21 cellular contexts compared by ENCODE assay signal in genomic region chr10:46064269-46064817, GRCh38. TPM values are rescaled to one million over a fixed set of nuclear protein-coding genes. Genes with fewer than 3 reads are reported as not detected.
DNase-seq lines count a peak whose midpoint lies in the region; ATAC-seq, FAIRE-seq and TF ChIP-seq lines count a peak whose summit lies in the region.
"Had no signal": no experiment of that assay in that cellular context is flagged by ENCODE, and none has a peak within 500 bp of the region (broad histone marks: within the 10 kb centered on the region; RNA-seq: fewer than 3 reads in every experiment).

No MANE protein-coding gene starts in this region.

- no peak overlapping the region for H3K18ac ChIP-seq in mesendoderm (ENCODE audit: low read length)

- peak overlapping the region; percentile 17; the same call in 1 of the 2 replicates for H2AFZ ChIP-seq in K562 (ENCODE audit: low read depth, low read length)

- no peak overlapping the region for H2AK5ac ChIP-seq in mesendoderm (ENCODE audit: low read length)

- intact Hi-C loops in K562 (cut with micrococcal nuclease): no loop called here

- peak overlapping the region; percentile 63 for H3K4ac ChIP-seq in mesendoderm (ENCODE audit: low read depth, low read length)

- no peak overlapping the region for H3K4me3 ChIP-seq in K562
- H3K4me3 ChIP-seq in mesendoderm (ENCODE audit: low read length): no peak overlapping the region
- H3K4me3 ChIP-seq: BLaER1 had no signal

- H3K79me2 ChIP-seq in K562 (ENCODE audit: control insufficient read depth, insufficient read depth, low read length): no peaks in the 10 kb centered on the region
- H3K79me2 ChIP-seq in mesendoderm (ENCODE audit: control insufficient read depth, insufficient read depth, low read length): no peaks in the 10 kb centered on the region

- TF ChIP-seq POLR2A in K562 (conservative IDR thresholded peaks at IDR 0.05): no peak

- no peaks in the 10 kb centered on the region for H3K4me1 Mint-ChIP-seq in activated T-cell treated with anti-CD3 and anti-CD28 coated beads, Interleukin-2, amount 50 U/mL, for 72 hours (ENCODE audit: low read depth)

- H3K36me3 Mint-ChIP-seq in activated T-cell treated with anti-CD3 and anti-CD28 coated beads, Interleukin-2, amount 50 U/mL, for 72 hours (ENCODE audit: insufficient read depth in 2 of 2): no peaks in the 10 kb centered on the region
- H3K36me3 Mint-ChIP-seq: CD4-positive, CD25-positive, alpha-beta regulatory T cell had no signal

- CTCF ChIA-PET in K562 (lab: Yijun Ruan, JAX; ENCODE audit: low intra/inter-chr PET ratio): no interaction called here

- no peak for TF ChIP-seq EP300 in K562 (IDR thresholded peaks at IDR 0.05; ENCODE audit: low read length)

- no peaks in the 10 kb centered on the region for H3K27me3 Mint-ChIP-seq in activated T-cell treated with anti-CD3 and anti-CD28 coated beads, Interleukin-2, amount 50 U/mL, for 72 hours (ENCODE audit: low read depth)
- H3K27me3 Mint-ChIP-seq: CD4-positive, CD25-positive, alpha-beta regulatory T cell had no signal

- no peak overlapping the region for H3K27ac Mint-ChIP-seq in activated T-cell treated with anti-CD3 and anti-CD28 coated beads, Interleukin-2, amount 50 U/mL, for 72 hours
- H3K27ac Mint-ChIP-seq: CD4-positive, CD25-positive, alpha-beta regulatory T cell; HFFc6 had no signal

- H3K9me3 ChIP-seq in K562 (replicated peaks; ENCODE audit: control insufficient read depth, insufficient read depth, low read depth, low read length): no peaks in the 10 kb centered on the region
- H3K9me3 ChIP-seq: BLaER1 had no signal

- H3K4me1 ChIP-seq in K562 (replicated peaks in 1 of 2; ENCODE audit: control insufficient read depth in 2 of 2, insufficient read depth in 2 of 2, low read length in 2 of 2): no peaks in the 10 kb centered on the region; a peak in 2 of 5 replicates
- no peaks in the 10 kb centered on the region for H3K4me1 ChIP-seq in mesendoderm (ENCODE audit: control insufficient read depth, low read depth, low read length)
- H3K4me1 ChIP-seq: BLaER1 had no signal

- POLR2A ChIA-PET in K562 (lab: Yijun Ruan, JAX): interaction anchor here (1.0 kb wide), 1 partner anchor 12 kb away, joined by 3 read pairs; no protein-coding TSS in a partner anchor

- H3K36me3 ChIP-seq in K562 (ENCODE audit: control insufficient read depth, insufficient read depth, low read length) (no peaks in the 10 kb centered on the region), mesendoderm (ENCODE audit: control insufficient read depth, insufficient read depth, low read length) (no peaks in the 10 kb centered on the region)
- H3K36me3 ChIP-seq: BLaER1 had no signal

- H3K27me3 ChIP-seq in K562 (ENCODE audit: control insufficient read depth in 2 of 2, insufficient read depth in 2 of 2, low read length in 2 of 2) (no peaks in the 10 kb centered on the region; a peak in 1 of 5 replicates), mesendoderm (ENCODE audit: insufficient read depth, low read length, poor library complexity) (no peaks in the 10 kb centered on the region)
- H3K27me3 ChIP-seq: BLaER1 had no signal

- BruUV-seq in K562 (replicated peaks; lab: Mats Ljungman, UMichigan): no TSS peak

- no peak overlapping the region for H2BK120ac ChIP-seq in mesendoderm (ENCODE audit: low read depth, low read length)

- no peak overlapping the region for H3K27ac ChIP-seq in K562 (ENCODE audit: extremely low read depth, low read depth, low read length)
- H3K27ac ChIP-seq in mesendoderm (ENCODE audit: low read depth, low read length): no peak overlapping the region
- H3K27ac ChIP-seq: BLaER1, HL-60 had no signal

- no peak overlapping the region for H3K4me3 Mint-ChIP-seq in activated T-cell treated with anti-CD3 and anti-CD28 coated beads, Interleukin-2, amount 50 U/mL, for 72 hours
- H3K4me3 Mint-ChIP-seq: CD4-positive, CD25-positive, alpha-beta regulatory T cell; HFFc6 had no signal

- TF ChIP-seq CTCF in K562 (IDR thresholded peaks at IDR 0.05 in 2 of 3, conservative IDR thresholded peaks at IDR 0.05 in 1 of 3; ENCODE audit: insufficient read depth in 2 of 3, low read depth in 1 of 3, low read length in 3 of 3): no peak

- no peak overlapping the region for H3K23ac ChIP-seq in mesendoderm (ENCODE audit: low read length)

- 63% methylated on average over 1 of the region's 1 CpG for WGBS in K562 (ENCODE audit: insufficient coverage, low coverage, missing lambda C conversion rate)
- no CpG with 5 or more reads among the region's 1 CpG for WGBS in mesendoderm (ENCODE audit: extremely low coverage, insufficient coverage, low lambda C conversion rate)

- in situ Hi-C loops in K562 (cut with MboI): no loop called here

- H4K20me1 ChIP-seq in K562 (replicated peaks; ENCODE audit: control insufficient read depth, insufficient read depth, low read length): no peaks in the 10 kb centered on the region
- H4K20me1 ChIP-seq: BLaER1 had no signal

- no peak overlapping the region for H2BK15ac ChIP-seq in mesendoderm (replicated peaks; ENCODE audit: low read depth)

- no peak overlapping the region for H2BK5ac ChIP-seq in mesendoderm (ENCODE audit: low read length)

- no peaks in the 10 kb centered on the region for H3K79me1 ChIP-seq in mesendoderm (ENCODE audit: low read length)

- ATAC-seq in K562: no peak
- ATAC-seq in activated T-cell treated with anti-CD3 and anti-CD28 coated beads, Interleukin-2, amount 50 U/mL, for 72 hours (replicated peaks in 1 of 2): no peak

- H3K9me1 ChIP-seq in K562 (ENCODE audit: control insufficient read depth, insufficient read depth, low read length): no peaks in the 10 kb centered on the region

- TF ChIP-seq RAD21 in K562 (CRISPR knock-in tag; conservative IDR thresholded peaks at IDR 0.05 in 1 of 2, IDR thresholded peaks at IDR 0.05 in 1 of 2): no peak

- H4K5ac ChIP-seq in mesendoderm (ENCODE audit: low read length): no peak overlapping the region

- no peak overlapping the region for H3K56ac ChIP-seq in mesendoderm (ENCODE audit: low read length)

- H3K4me2 ChIP-seq in K562 (ENCODE audit: insufficient read depth, low read length): no peak overlapping the region
- no peak overlapping the region for H3K4me2 ChIP-seq in mesendoderm (ENCODE audit: low read length)
- H3K4me2 ChIP-seq: BLaER1 had no signal

- no peak overlapping the region for H4K8ac ChIP-seq in mesendoderm (ENCODE audit: low read depth, low read length)

- no peaks in the 10 kb centered on the region for H3K9me3 Mint-ChIP-seq in activated T-cell treated with anti-CD3 and anti-CD28 coated beads, Interleukin-2, amount 50 U/mL, for 72 hours
- H3K9me3 Mint-ChIP-seq: CD4-positive, CD25-positive, alpha-beta regulatory T cell; HFFc6 had no signal

- FAIRE-seq in K562 (lab: Jason Lieb, UNC): no peak
- FAIRE-seq: G401.6, GM12891 had no signal

- H3K9ac ChIP-seq in K562 (ENCODE audit: insufficient read depth in 1 of 2, low read depth in 2 of 2, low read length in 2 of 2) (no peak overlapping the region), mesendoderm (ENCODE audit: low read length) (no peak overlapping the region)
- H3K9ac ChIP-seq: BLaER1 had no signal

- peak; percentile 7 for DNase-seq in activated CD8-positive, alpha-beta memory T cell treated with anti-CD3 and anti-CD28 coated beads for 24 hours
- DNase-seq in activated CD8-positive, alpha-beta memory T cell treated with anti-CD3 and anti-CD28 coated beads, Interleukin-2, amount 50 U/mL, for 4 hours: no peak
- DNase-seq in K562 (ENCODE audit: extremely low read depth in 1 of 4, low spot score in 3 of 4): no peak
- DNase-seq in mesendoderm: no peak
- no peak for DNase-seq in T-helper 9 cell
- no peak for DNase-seq in activated T-cell treated with anti-CD3 and anti-CD28 coated beads, Interleukin-2, amount 50 U/mL, for 72 hours
- DNase-seq in GOT3 (lab: John Stamatoyannopoulos, UW): no peak
- no peak for DNase-seq in NCI-H2029 (lab: John Stamatoyannopoulos, UW)
- DNase-seq: 8988T; AML-193; CD4-positive, CD25-positive, alpha-beta regulatory T cell; DMS79; EL; HCEC 1CT; HFFc6; KBM-7 had no signal

RNA-seq across cellular contexts. Expression of gene MSMB, which starts 18.3 kb away (rescaled TPM):
- not detected in 2 replicates for total RNA-seq in K562 (2011; cell fraction: chromatin; rRNA removed; ENCODE audit: low replicate concordance)
- not detected in 2 replicates for total RNA-seq in K562 (2011; cell fraction: nucleolus; rRNA removed)
- not detected in 2 replicates for total RNA-seq in K562 (2011; cell fraction: nucleoplasm; rRNA removed)
- total RNA-seq in K562 (2014; rRNA removed) (not detected in 2 replicates), K562 (2014; rRNA removed; fragmentation: Illumina TruSeq; extraction: Trizol) (not detected in 2 replicates), K562 (2015; rRNA removed; fragmentation: Illumina TruSeq; extraction: Trizol) (not detected in 2 replicates), K562 (2021) (not detected in 2 replicates)
- polyA plus RNA-seq in K562 (2011; rRNA removed) (not detected in 2 replicates), K562 (2014; fragmentation: Illumina TruSeq; extraction: Trizol) (not detected in 2 replicates), K562 (2014; fragmentation: Nextera tagmentation; extraction: Ambion mirVana) (under 1 TPM in 1 of 2 experiments, not detected in 1; 0.21 TPM), K562 (2014; rRNA removed) (0.60 TPM in 1 of 2 replicates, not detected in the other)
- polyA plus RNA-seq in K562 (2011; cell fraction: cytosol; rRNA removed): not detected in 2 replicates
- not detected in 2 replicates for polyA plus RNA-seq in K562 (2011; cell fraction: nucleus; rRNA removed)
- polyA plus RNA-seq in K562 (2012): 0.21 and 0.53 TPM in 2 replicates
- not detected in 2 replicates for polyA minus RNA-seq in K562 (2011; rRNA and poly(A)+ RNA removed)
- not detected in 2 replicates for polyA minus RNA-seq in K562 (2011; cell fraction: cytosol; rRNA and poly(A)+ RNA removed)
- not detected in 2 replicates for polyA minus RNA-seq in K562 (2011; cell fraction: nucleus; rRNA and poly(A)+ RNA removed)
- polyA plus RNA-seq in mesendoderm (2013, experiment 1 of 2): 0.18 TPM
- polyA plus RNA-seq in mesendoderm (2013, experiment 2 of 2): not detected
- not detected for total RNA-seq in activated T-cell treated with anti-CD3 and anti-CD28 coated beads, Interleukin-2, amount 50 U/mL, for 72 hours
- total RNA-seq: CD4-positive, CD25-positive, alpha-beta regulatory T cell; H4 had no signal
- polyA plus RNA-seq: CD4-positive, CD25-positive, alpha-beta regulatory T cell had no signal

RNA-seq across cellular contexts. Expression of gene NCOA4, which starts 33.9 kb away (rescaled TPM):
- total RNA-seq in K562 (2011; cell fraction: chromatin; rRNA removed; ENCODE audit: low replicate concordance): 56.1 and 85.1 TPM in 2 replicates
- total RNA-seq in K562 (2011; cell fraction: nucleolus; rRNA removed): 49.9 and 53.6 TPM in 2 replicates
- 62.1 and 74.5 TPM in 2 replicates for total RNA-seq in K562 (2011; cell fraction: nucleoplasm; rRNA removed)
- total RNA-seq in K562 (2014; rRNA removed) (136 and 144 TPM in 2 replicates), K562 (2014; rRNA removed; fragmentation: Illumina TruSeq; extraction: Trizol) (200 and 222 TPM in 2 replicates), K562 (2015; rRNA removed; fragmentation: Illumina TruSeq; extraction: Trizol) (169 and 182 TPM in 2 replicates), K562 (2021) (136 TPM in 2 replicates)
- polyA plus RNA-seq in K562 (2011; rRNA removed) (237 and 283 TPM in 2 replicates), K562 (2014; fragmentation: Illumina TruSeq; extraction: Trizol) (146 and 181 TPM in 2 replicates), K562 (2014; fragmentation: Nextera tagmentation; extraction: Ambion mirVana) (100 to 1,000 TPM; 126 to 196 TPM), K562 (2014; rRNA removed) (89.8 and 108 TPM in 2 replicates)
- polyA plus RNA-seq in K562 (2011; cell fraction: cytosol; rRNA removed): 98.1 and 135 TPM in 2 replicates
- polyA plus RNA-seq in K562 (2011; cell fraction: nucleus; rRNA removed): 64.2 and 91.5 TPM in 2 replicates
- 122 and 153 TPM in 2 replicates for polyA plus RNA-seq in K562 (2012)
- 332 and 338 TPM in 2 replicates for polyA minus RNA-seq in K562 (2011; rRNA and poly(A)+ RNA removed)
- polyA minus RNA-seq in K562 (2011; cell fraction: cytosol; rRNA and poly(A)+ RNA removed): 120 and 132 TPM in 2 replicates
- polyA minus RNA-seq in K562 (2011; cell fraction: nucleus; rRNA and poly(A)+ RNA removed): 29.6 and 65.0 TPM in 2 replicates
- polyA plus RNA-seq in mesendoderm (2013, experiment 1 of 2): 58.2 TPM
- polyA plus RNA-seq in mesendoderm (2013, experiment 2 of 2): 58.6 TPM
- total RNA-seq in activated T-cell treated with anti-CD3 and anti-CD28 coated beads, Interleukin-2, amount 50 U/mL, for 72 hours: 100 to 1,000 TPM; 112 to 144 TPM
